8 cellular contexts compared by ENCODE assay signal in genomic region chr7:43646603-43647313, GRCh38.
DNase-seq lines count a peak whose midpoint lies in the region; ATAC-seq and TF ChIP-seq lines count a peak whose summit lies in the region.

No MANE protein-coding gene starts in this region.

- no peak for TF ChIP-seq CTCF in natural killer cell (IDR thresholded peaks at IDR 0.05)

- POLR2A ChIA-PET in CD4-positive, alpha-beta memory T cell (lab: Charles Lee; ENCODE audit: partially characterized antibody): interaction anchor here (0.6 to 16.6 kb wide), 7 partner anchors 9 to 60 kb away, joined by 3 to 393 read pairs (median 14); partner anchors contain the start of gene STK17A

- ATAC-seq in natural killer cell (no peak), HG02798 (IDR thresholded peaks at IDR 0.05; ENCODE audit: poor library complexity, unreplicated experiment) (no peak), HG03469 (IDR thresholded peaks at IDR 0.05; ENCODE audit: unreplicated experiment) (no peak)

- intact Hi-C loops in CD4-positive, alpha-beta memory T cell (cut with micrococcal nuclease): loop anchor here (5.0 kb wide), 2 partner anchors 34 to 36 kb away; no protein-coding TSS in a partner anchor
- intact Hi-C loops in natural killer cell (cut with micrococcal nuclease): loop anchor here (5.0 kb wide), 1 partner anchor 36 kb away; no protein-coding TSS in a partner anchor

- H3K27ac Mint-ChIP-seq in CD4-positive, alpha-beta memory T cell: peak overlapping the region; percentile 84 to 97 (median 91)
- H3K27ac Mint-ChIP-seq in natural killer cell: peak overlapping the region; percentile 90 to 99

- CTCF ChIA-PET in CD4-positive, alpha-beta memory T cell (lab: Charles Lee; ENCODE audit: partially characterized antibody): interaction anchor here (1.2 to 11.6 kb wide), 4 partner anchors 18 to 63 kb away, joined by 4 to 199 read pairs (median 38); partner anchors contain the start of gene STK17A

- no peak for DNase-seq in CD4-positive, alpha-beta memory T cell
- DNase-seq in NCI-H2171 (lab: John Stamatoyannopoulos, UW): peak; percentile 35
- DNase-seq in effector memory CD4-positive, alpha-beta T cell: no peak
- DNase-seq in natural killer cell: no peak
- no peak for DNase-seq in activated CD8-positive, alpha-beta memory T cell treated with anti-CD3 and anti-CD28 coated beads, Interleukin-2, amount 50 U/mL, for 48 hours
- DNase-seq in GF-D8 (lab: John Stamatoyannopoulos, UW): no peak

- H3K36me3 Mint-ChIP-seq in CD4-positive, alpha-beta memory T cell: peaks cover 34 to 38% of the 10 kb centered on the region in 2 donors
- no peaks in the 10 kb centered on the region for H3K36me3 Mint-ChIP-seq in natural killer cell

- no peaks in the 10 kb centered on the region for H3K9me3 ChIP-seq in CD4-positive, alpha-beta memory T cell (ENCODE audit: control insufficient read depth in 1 of 2, low read length in 2 of 2)
- no peaks in the 10 kb centered on the region for H3K9me3 ChIP-seq in effector memory CD4-positive, alpha-beta T cell (ENCODE audit: control insufficient read depth, low read length)

- H3K4me1 ChIP-seq in CD4-positive, alpha-beta memory T cell (ENCODE audit: insufficient read depth, low read length): peaks cover 99% of the 10 kb centered on the region
- peaks cover 69% of the 10 kb centered on the region for H3K4me1 ChIP-seq in effector memory CD4-positive, alpha-beta T cell (ENCODE audit: control insufficient read depth, insufficient read depth, low read length, poor library complexity, severe bottlenecking)

- H3K27me3 ChIP-seq in CD4-positive, alpha-beta memory T cell (ENCODE audit: insufficient read depth, low read length): no peaks in the 10 kb centered on the region
- no peaks in the 10 kb centered on the region for H3K27me3 ChIP-seq in effector memory CD4-positive, alpha-beta T cell (replicated peaks; ENCODE audit: control insufficient read depth, insufficient read depth, low read length, poor library complexity, severe bottlenecking)

- peak overlapping the region; percentile 70 to 90 (median 82) for H3K4me3 Mint-ChIP-seq in CD4-positive, alpha-beta memory T cell
- H3K4me3 Mint-ChIP-seq in natural killer cell: peak overlapping the region; percentile 80

- H3K4me1 Mint-ChIP-seq in CD4-positive, alpha-beta memory T cell: peaks cover 75 to 99% (median 87%) of the 10 kb centered on the region in 4 donors
- peaks cover 94% of the 10 kb centered on the region in 2 donors for H3K4me1 Mint-ChIP-seq in natural killer cell

- peak overlapping the region; percentile 70 for H3K27ac ChIP-seq in CD4-positive, alpha-beta memory T cell (ENCODE audit: low read depth, low read length)
- H3K27ac ChIP-seq in effector memory CD4-positive, alpha-beta T cell (ENCODE audit: insufficient read depth, low read length, poor library complexity, severe bottlenecking): peak overlapping the region; percentile 95

- H3K9me3 Mint-ChIP-seq in CD4-positive, alpha-beta memory T cell: peaks cover 0 to 2% (median 0%) of the 10 kb centered on the region in 8 donors
- no peaks in the 10 kb centered on the region for H3K9me3 Mint-ChIP-seq in natural killer cell

- peak overlapping the region in 1 of 2 donors; percentile 21 for H3K4me3 ChIP-seq in CD4-positive, alpha-beta memory T cell (ENCODE audit: low read length in 2 of 2)
- H3K4me3 ChIP-seq in effector memory CD4-positive, alpha-beta T cell (ENCODE audit: insufficient read depth, low read depth, low read length, poor library complexity, severe bottlenecking): peak overlapping the region; percentile 24

- H3K36me3 ChIP-seq in CD4-positive, alpha-beta memory T cell (ENCODE audit: insufficient read depth, low read length): peaks cover 6% of the 10 kb centered on the region
- peaks cover 8% of the 10 kb centered on the region for H3K36me3 ChIP-seq in effector memory CD4-positive, alpha-beta T cell (ENCODE audit: control insufficient read depth, insufficient read depth, low read length)

- no peaks in the 10 kb centered on the region for H3K27me3 Mint-ChIP-seq in CD4-positive, alpha-beta memory T cell
- no peaks in the 10 kb centered on the region for H3K27me3 Mint-ChIP-seq in natural killer cell (ENCODE audit: low read depth in 2 of 2)
